Comparison of ENCODE assay signal across 22 cellular contexts in the genomic region with DNA sequence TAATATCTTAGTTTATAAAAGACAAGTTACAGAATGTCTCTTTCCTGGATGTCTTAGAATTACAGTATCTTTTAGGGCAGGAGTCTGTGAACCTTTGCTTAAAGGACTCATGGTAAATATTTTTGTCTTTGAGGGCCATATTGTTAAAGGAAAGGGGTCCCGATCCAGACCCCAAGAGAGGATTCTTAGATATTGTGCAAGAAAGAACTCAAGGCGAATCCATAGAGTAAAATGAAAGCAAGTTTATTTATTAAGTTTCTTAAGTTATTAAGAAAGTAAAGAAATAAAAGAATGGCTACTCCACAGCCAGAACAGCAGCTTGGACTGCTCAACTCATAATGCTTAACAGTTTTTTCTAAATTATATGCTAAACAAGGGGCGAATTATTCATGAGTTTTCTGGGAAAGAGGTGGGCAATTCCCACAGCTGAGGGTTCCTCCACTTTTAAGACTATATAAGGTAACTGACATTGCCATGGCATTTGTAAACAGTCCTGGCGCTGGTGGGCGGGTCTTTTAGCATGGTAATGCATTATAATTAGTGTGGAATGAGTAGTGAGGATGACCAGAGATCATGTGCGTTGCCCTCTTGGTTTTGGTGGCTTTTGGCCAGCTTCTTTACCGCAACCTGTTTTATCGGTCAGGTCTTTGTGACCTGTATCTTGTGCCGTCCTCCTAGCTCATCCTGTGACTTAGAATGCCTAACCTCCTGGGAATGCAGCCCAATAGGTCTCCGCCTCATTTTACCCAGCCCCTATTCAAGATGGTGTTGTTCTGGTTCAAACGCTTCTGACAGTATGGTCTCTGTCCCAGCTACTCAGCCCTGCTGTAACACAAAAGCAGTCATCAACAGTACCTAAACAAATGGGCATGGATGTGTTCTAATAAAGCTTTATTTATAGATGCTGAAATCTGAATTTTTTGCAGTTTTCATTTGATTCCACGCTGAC.
"Had no signal": no experiment of that assay in that cellular context is flagged by ENCODE, and none has a peak within 500 bp of the region (broad histone marks: within the 10 kb centered on the region; RNA-seq: fewer than 3 reads in every experiment).

No MANE protein-coding gene starts in this region.

- DNase-seq: activated CD4-positive, alpha-beta memory T cell treated with anti-CD3 and anti-CD28 coated beads for 36 hours; activated gamma-delta T cell; activated T-cell treated with anti-CD3 and anti-CD28 coated beads, Interleukin-2, amount 50 U/mL, for 72 hours; amniotic stem cell; body of pancreas; dorsolateral prefrontal cortex; heart left ventricle; immature natural killer cell; kidney glomerular epithelial cell; left ventricle myocardium superior; mucosa of descending colon; naive B cell; stimulated activated CD4-positive, alpha-beta T cell treated with anti-CD3 and anti-CD28 coated beads, Interleukin-12 subunit alpha, Interleukin-12 subunit beta, amount 100 ng/mL, for 4 hours; stimulated activated CD4-positive, alpha-beta T cell treated with anti-CD3 and anti-CD28 coated beads, Interleukin-1b, Interleukin-23, amount 100 ng/mL, for 48 hours; stimulated activated CD8-positive, alpha-beta memory T cell treated with anti-CD3 and anti-CD28 coated beads, Interleukin-4, amount 100 ng/mL, for 48 hours; stimulated activated naive CD4-positive, alpha-beta T cell; substantia nigra; tibial artery had no signal

- H3K4me1 Mint-ChIP-seq: immature natural killer cell, neural crest cell had no signal

- H3K27me3 Mint-ChIP-seq: activated CD4-positive, alpha-beta memory T cell treated with anti-CD3 and anti-CD28 coated beads for 36 hours; naive B cell; progenitor cell of endocrine pancreas had no signal

- H3K27me3 ChIP-seq: body of pancreas, dorsolateral prefrontal cortex, gastroesophageal sphincter, heart left ventricle, tibial artery had no signal

- H3K9me3 Mint-ChIP-seq: activated CD4-positive, alpha-beta memory T cell treated with anti-CD3 and anti-CD28 coated beads for 36 hours; activated T-cell treated with anti-CD3 and anti-CD28 coated beads, Interleukin-2, amount 50 U/mL, for 72 hours; immature natural killer cell; naive B cell; neural crest cell had no signal

- ATAC-seq: activated naive CD4-positive, alpha-beta T cell treated with anti-CD3 and anti-CD28 coated beads, Interleukin-2, amount 50 U/mL, for 72 hours; activated T-cell treated with anti-CD3 and anti-CD28 coated beads, Interleukin-2, amount 50 U/mL, for 72 hours; body of pancreas; gastroesophageal sphincter; heart left ventricle; left ventricle myocardium superior; mucosa of descending colon had no signal

- H3K4me3 Mint-ChIP-seq: activated CD4-positive, alpha-beta memory T cell treated with anti-CD3 and anti-CD28 coated beads for 36 hours; activated T-cell treated with anti-CD3 and anti-CD28 coated beads, Interleukin-2, amount 50 U/mL, for 72 hours; immature natural killer cell; naive B cell; neural crest cell had no signal

- H3K36me3 ChIP-seq: heart left ventricle, tibial artery had no signal

- H3K9me3 ChIP-seq: body of pancreas, gastroesophageal sphincter, heart left ventricle, mucosa of descending colon, tibial artery had no signal

- H3K27ac ChIP-seq: body of pancreas, dorsolateral prefrontal cortex, gastroesophageal sphincter, heart left ventricle had no signal

- H3K36me3 Mint-ChIP-seq: activated CD4-positive, alpha-beta memory T cell treated with anti-CD3 and anti-CD28 coated beads for 36 hours; immature natural killer cell; naive B cell had no signal

- H3K27ac Mint-ChIP-seq: activated CD4-positive, alpha-beta memory T cell treated with anti-CD3 and anti-CD28 coated beads for 36 hours; activated T-cell treated with anti-CD3 and anti-CD28 coated beads, Interleukin-2, amount 50 U/mL, for 72 hours; immature natural killer cell; naive B cell; progenitor cell of endocrine pancreas had no signal

- H3K4me3 ChIP-seq: body of pancreas, dorsolateral prefrontal cortex, gastroesophageal sphincter, heart left ventricle, mucosa of descending colon, tibial artery had no signal
